24 cellular contexts compared by ENCODE assay signal in the genomic region with DNA sequence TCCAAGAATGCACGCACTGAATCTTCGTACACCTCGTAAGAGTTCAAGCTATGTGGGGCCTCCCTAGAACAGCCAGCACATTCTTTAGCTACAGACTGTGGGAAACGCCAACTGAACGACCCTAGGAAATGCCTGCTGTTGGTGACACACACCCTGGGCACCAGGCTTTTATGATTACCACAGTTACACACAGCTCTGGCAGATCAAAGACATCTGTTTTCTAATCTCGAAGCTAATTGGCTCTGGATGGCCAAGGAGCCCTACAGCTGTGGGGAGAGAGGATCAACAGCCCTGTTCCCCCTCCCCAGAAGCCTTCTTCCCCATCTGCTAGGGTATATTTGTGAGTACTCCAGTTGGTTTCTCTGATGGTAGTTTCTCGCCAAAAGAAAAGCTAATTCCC.
DNase-seq lines count a peak whose midpoint lies in the region; TF ChIP-seq lines count a peak whose summit lies in the region.
"Had no signal": no experiment of that assay in that cellular context is flagged by ENCODE, and none has a peak within 500 bp of the region (broad histone marks: within the 10 kb centered on the region; RNA-seq: fewer than 3 reads in every experiment).

No MANE protein-coding gene starts in this region.

- DNase-seq in GM23248: peak; percentile 20
- peak; percentile 76 for DNase-seq in SK-N-SH
- DNase-seq in choroid plexus epithelial cell (ENCODE audit: low read depth): peak; percentile 32
- peak; percentile 9 for DNase-seq in retina
- no peak for DNase-seq in activated T-cell treated with anti-CD3 and anti-CD28 coated beads, Interleukin-2, amount 50 U/mL, for 1 hour
- DNase-seq in cerebellar cortex (ENCODE audit: low spot score): no peak
- no peak for DNase-seq in activated naive CD4-positive, alpha-beta T cell (lab: John Stamatoyannopoulos, UW)
- no peak for DNase-seq in hypothalamus (lab: John Stamatoyannopoulos, UW)
- DNase-seq: activated CD4-positive, alpha-beta T cell treated with anti-CD3 and anti-CD28 coated beads for 48 hours; activated naive CD8-positive, alpha-beta T cell treated with anti-CD3 and anti-CD28 coated beads, Interleukin-2, amount 10 ng/mL, durations not matched to agents 7 days and 5 days; C1 segment of cervical spinal cord; Caco-2; DMS79; dorsolateral prefrontal cortex; left colon; NCI-H2029; NCI-H526 treated with DMSO at 0.1 percent for 48 hours; Right ventricle myocardium superior; stimulated activated CD4-positive, alpha-beta T cell treated with anti-CD3 and anti-CD28 coated beads, Interleukin-1b, Interleukin-23, amount 100 ng/mL, for 48 hours; stimulated activated naive CD4-positive, alpha-beta T cell treated with Interleukin-2 at 50 U/mL for 16 hours had no signal

- H3K36me3 ChIP-seq in GM23248 (ENCODE audit: low read depth) (peaks cover 7% of the 10 kb centered on the region; the same call in 1 of the 2 replicates), SK-N-SH (replicated peaks in 1 of 2; ENCODE audit: control insufficient read depth in 1 of 2, insufficient read depth in 2 of 2, low read length in 1 of 2) (peaks cover 17 to 28% of the 10 kb centered on the region in 2 experiments)

- no peak overlapping the region for H3K9ac ChIP-seq in GM23248
- H3K9ac ChIP-seq in SK-N-SH: no peak overlapping the region

- in situ Hi-C loops in GM23248 (cut with MboI): no loop called here

- no peaks in the 10 kb centered on the region for H3K9me2 ChIP-seq in GM23248 (ENCODE audit: insufficient read depth)
- H3K9me2 ChIP-seq in SK-N-SH: no peaks in the 10 kb centered on the region

- CTCF ChIA-PET in SK-N-SH (lab: Yijun Ruan, JAX): interaction anchor here (1.2 kb wide), 2 partner anchors 9 to 64 kb away, joined by 3 to 4 read pairs; no protein-coding TSS in a partner anchor

- peak in 1 of 2 experiments; percentile 73; a peak in 1 of 4 replicates for TF ChIP-seq EP300 in SK-N-SH (IDR thresholded peaks at IDR 0.05; ENCODE audit: borderline replicate concordance in 1 of 2, low read depth in 1 of 2, low read length in 1 of 2)

- no peak overlapping the region for H3K27ac ChIP-seq in GM23248
- peak overlapping the region in 1 of 2 experiments; percentile 43; a peak in 2 of 4 replicates for H3K27ac ChIP-seq in SK-N-SH (ENCODE audit: low read depth in 2 of 2, low read length in 1 of 2)
- H3K27ac ChIP-seq: dorsolateral prefrontal cortex, hepatocyte, suprapubic skin, upper lobe of right lung had no signal

- POLR2A ChIA-PET in SK-N-SH (lab: Yijun Ruan, JAX): interaction anchor here (1.0 kb wide), 1 partner anchor 12 kb away, joined by 3 read pairs; no protein-coding TSS in a partner anchor

- H3K4me2 ChIP-seq in GM23248 (ENCODE audit: unreplicated experiment) (no peak overlapping the region), SK-N-SH (no peak overlapping the region)
- H3K4me2 ChIP-seq: hepatocyte had no signal

- H2AFZ ChIP-seq in GM23248 (no peak overlapping the region), SK-N-SH (ENCODE audit: low read depth) (no peak overlapping the region)
- H2AFZ ChIP-seq: hepatocyte had no signal

- no peak overlapping the region for H3K4me3 ChIP-seq in GM23248
- H3K4me3 ChIP-seq in SK-N-SH (ENCODE audit: low read depth in 2 of 2, low read length in 1 of 2): no peak overlapping the region
- H3K4me3 ChIP-seq in choroid plexus epithelial cell (ENCODE audit: low read depth, low read length): no peak overlapping the region
- H3K4me3 ChIP-seq: dorsolateral prefrontal cortex, gastroesophageal sphincter, hepatocyte, suprapubic skin, upper lobe of right lung had no signal

- H3K27me3 ChIP-seq in GM23248 (replicated peaks; ENCODE audit: insufficient read depth) (no peaks in the 10 kb centered on the region), SK-N-SH (ENCODE audit: insufficient read depth) (no peaks in the 10 kb centered on the region)
- H3K27me3 ChIP-seq: dorsolateral prefrontal cortex, gastroesophageal sphincter, hepatocyte, suprapubic skin, upper lobe of right lung had no signal

- H4K20me1 ChIP-seq in GM23248 (ENCODE audit: insufficient read depth): no peaks in the 10 kb centered on the region
- peaks cover 6% of the 10 kb centered on the region; the same call in 1 of the 2 replicates for H4K20me1 ChIP-seq in SK-N-SH (ENCODE audit: insufficient read depth)

- TF ChIP-seq CTCF in SK-N-SH (IDR thresholded peaks at IDR 0.05) (no peak), choroid plexus epithelial cell (conservative IDR thresholded peaks at IDR 0.05; ENCODE audit: low read depth, low read length) (no peak)

- TF ChIP-seq RAD21 in SK-N-SH (IDR thresholded peaks at IDR 0.05; ENCODE audit: low read length): no peak

- H3K79me2 ChIP-seq in GM23248 (ENCODE audit: insufficient read depth): no peaks in the 10 kb centered on the region
- no peaks in the 10 kb centered on the region for H3K79me2 ChIP-seq in SK-N-SH (ENCODE audit: insufficient read depth)
- H3K79me2 ChIP-seq: hepatocyte had no signal

- H3K9me3 ChIP-seq in GM23248 (ENCODE audit: low read depth) (no peaks in the 10 kb centered on the region), SK-N-SH (no peaks in the 10 kb centered on the region)
- H3K9me3 ChIP-seq: gastroesophageal sphincter, suprapubic skin, upper lobe of right lung had no signal

- H3F3A ChIP-seq in GM23248 (ENCODE audit: insufficient read depth) (no peaks in the 10 kb centered on the region; the same call in 1 of the 2 replicates), SK-N-SH (replicated peaks; ENCODE audit: insufficient read depth) (peaks cover 15% of the 10 kb centered on the region)

- H3K4me1 ChIP-seq in GM23248 (ENCODE audit: insufficient read depth) (peaks cover 8% of the 10 kb centered on the region; the same call in 1 of the 2 replicates), SK-N-SH (ENCODE audit: control insufficient read depth in 1 of 2, insufficient read depth in 2 of 2, low read depth in 1 of 2, low read length in 1 of 2) (peaks cover 10 to 21% of the 10 kb centered on the region in 2 experiments; a peak in 3 of 4 replicates)
- H3K4me1 ChIP-seq: suprapubic skin, upper lobe of right lung had no signal

- WGBS in GM23248 (ENCODE audit: low coverage in 1 of 2, low lambda C conversion rate in 2 of 2, missing lambda C conversion rate in 2 of 2), 2 experiments: 71 to 73% methylated on average over 7 of the region's 7 CpGs
- WGBS in SK-N-SH (ENCODE audit: low lambda C conversion rate): 83% methylated on average over 7 of the region's 7 CpGs

TF ChIP-seq in SK-N-SH, 30 proteins besides CTCF, POLR2A, EP300 and RAD21 (continues in another document):
- TF ChIP-seq, protein P1, sequence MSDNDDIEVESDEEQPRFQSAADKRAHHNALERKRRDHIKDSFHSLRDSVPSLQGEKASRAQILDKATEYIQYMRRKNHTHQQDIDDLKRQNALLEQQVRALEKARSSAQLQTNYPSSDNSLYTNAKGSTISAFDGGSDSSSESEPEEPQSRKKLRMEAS (IDR thresholded peaks at IDR 0.05; ENCODE audit: low read depth): no peak
- TF ChIP-seq TAF1 (IDR thresholded peaks at IDR 0.05; ENCODE audit: borderline replicate concordance, low read depth, low read length) (no peak), RFX5 (IDR thresholded peaks at IDR 0.05; ENCODE audit: low read length) (no peak), POLR2AphosphoS5 (IDR thresholded peaks at IDR 0.05; ENCODE audit: low read depth, low read length) (no peak), GABPA (IDR thresholded peaks at IDR 0.05; ENCODE audit: low read depth) (no peak), MEF2A (IDR thresholded peaks at IDR 0.05; ENCODE audit: borderline replicate concordance, low read depth) (no peak), YY1 (IDR thresholded peaks at IDR 0.05; ENCODE audit: low read depth) (no peak), NFIC (IDR thresholded peaks at IDR 0.05; ENCODE audit: borderline replicate concordance) (no peak), RCOR1 (IDR thresholded peaks at IDR 0.05; ENCODE audit: low read length) (peak; percentile 59; the same call in 1 of the 2 replicates), CHD2 (IDR thresholded peaks at IDR 0.05; ENCODE audit: low read length, partially characterized antibody) (peak; percentile 58), ELF1 (IDR thresholded peaks at IDR 0.05) (no peak), FOXJ3 (CRISPR knock-in tag; IDR thresholded peaks at IDR 0.05) (no peak), NRF1 (IDR thresholded peaks at IDR 0.05; ENCODE audit: low read depth, low read length) (no peak), RXRA (IDR thresholded peaks at IDR 0.05; ENCODE audit: borderline replicate concordance, low read depth) (no peak), FOXM1 (IDR thresholded peaks at IDR 0.05; ENCODE audit: low read depth) (no peak), FOSL2 (IDR thresholded peaks at IDR 0.05; ENCODE audit: borderline replicate concordance, low read depth) (no peak), SMC3 (IDR thresholded peaks at IDR 0.05; ENCODE audit: low read depth, low read length) (no peak)
- TF ChIP-seq, protein P2, sequence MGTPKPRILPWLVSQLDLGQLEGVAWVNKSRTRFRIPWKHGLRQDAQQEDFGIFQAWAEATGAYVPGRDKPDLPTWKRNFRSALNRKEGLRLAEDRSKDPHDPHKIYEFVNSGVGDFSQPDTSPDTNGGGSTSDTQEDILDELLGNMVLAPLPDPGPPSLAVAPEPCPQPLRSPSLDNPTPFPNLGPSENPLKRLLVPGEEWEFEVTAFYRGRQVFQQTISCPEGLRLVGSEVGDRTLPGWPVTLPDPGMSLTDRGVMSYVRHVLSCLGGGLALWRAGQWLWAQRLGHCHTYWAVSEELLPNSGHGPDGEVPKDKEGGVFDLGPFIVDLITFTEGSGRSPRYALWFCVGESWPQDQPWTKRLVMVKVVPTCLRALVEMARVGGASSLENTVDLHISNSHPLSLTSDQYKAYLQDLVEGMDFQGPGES (IDR thresholded peaks at IDR 0.05; ENCODE audit: low read depth, low read length): no peak
- TF ChIP-seq, protein P3, sequence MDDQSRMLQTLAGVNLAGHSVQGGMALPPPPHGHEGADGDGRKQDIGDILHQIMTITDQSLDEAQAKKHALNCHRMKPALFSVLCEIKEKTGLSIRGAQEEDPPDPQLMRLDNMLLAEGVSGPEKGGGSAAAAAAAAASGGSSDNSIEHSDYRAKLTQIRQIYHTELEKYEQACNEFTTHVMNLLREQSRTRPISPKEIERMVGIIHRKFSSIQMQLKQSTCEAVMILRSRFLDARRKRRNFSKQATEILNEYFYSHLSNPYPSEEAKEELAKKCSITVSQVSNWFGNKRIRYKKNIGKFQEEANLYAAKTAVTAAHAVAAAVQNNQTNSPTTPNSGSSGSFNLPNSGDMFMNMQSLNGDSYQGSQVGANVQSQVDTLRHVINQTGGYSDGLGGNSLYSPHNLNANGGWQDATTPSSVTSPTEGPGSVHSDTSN (IDR thresholded peaks at IDR 0.05): no peak
- TF ChIP-seq, protein P4, sequence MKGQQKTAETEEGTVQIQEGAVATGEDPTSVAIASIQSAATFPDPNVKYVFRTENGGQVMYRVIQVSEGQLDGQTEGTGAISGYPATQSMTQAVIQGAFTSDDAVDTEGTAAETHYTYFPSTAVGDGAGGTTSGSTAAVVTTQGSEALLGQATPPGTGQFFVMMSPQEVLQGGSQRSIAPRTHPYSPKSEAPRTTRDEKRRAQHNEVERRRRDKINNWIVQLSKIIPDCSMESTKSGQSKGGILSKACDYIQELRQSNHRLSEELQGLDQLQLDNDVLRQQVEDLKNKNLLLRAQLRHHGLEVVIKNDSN (IDR thresholded peaks at IDR 0.05; ENCODE audit: borderline replicate concordance, low read depth): no peak

Comparison
In these comparisons a context has a peak if more than half of its experiments do, and no peak if none do; other contexts are left out.
1. DNase-seq: peak in GM23248 (single experiment), SK-N-SH (single experiment), choroid plexus epithelial cell (single experiment) and retina (single experiment); none in activated T-cell treated with anti-CD3 and anti-CD28 coated beads, Interleukin-2, amount 50 U/mL, for 1 hour (single experiment), cerebellar cortex (single experiment), activated naive CD4-positive, alpha-beta T cell (0 of 4) and hypothalamus (0 of 51).